Comparison of ENCODE assay signal across 6 cellular contexts in genomic region chr5:96945144-96945543, GRCh38. TPM values are rescaled to one million over a fixed set of nuclear protein-coding genes. Genes with fewer than 3 reads are reported as not detected.
DNase-seq lines count a peak whose midpoint lies in the region; ATAC-seq and TF ChIP-seq lines count a peak whose summit lies in the region.
"Not testable (repeated sequence)": the region's sequence is repeated elsewhere in the genome, so short reads cannot be mapped to it uniquely, and the experiment has no call there.

No MANE protein-coding gene starts in this region.

- not testable (repeated sequence) for H3K27me3 Mint-ChIP-seq in CD4-positive, CD25-positive, alpha-beta regulatory T cell; WTC11 (ENCODE audit: low read depth); activated naive CD4-positive, alpha-beta T cell treated with anti-CD3 and anti-CD28 coated beads, Interleukin-2, amount 50 U/mL, for 24 hours; central memory CD8-positive, alpha-beta T cell; naive thymus-derived CD4-positive, alpha-beta T cell

- H3K9me3 ChIP-seq in CD4-positive, CD25-positive, alpha-beta regulatory T cell (ENCODE audit: control insufficient read depth in 2 of 2, low read length in 2 of 2); HEK293 (ENCODE audit: control insufficient read depth, insufficient read depth, low read depth, low read length); naive thymus-derived CD4-positive, alpha-beta T cell (ENCODE audit: control insufficient read depth in 2 of 3, low read length in 3 of 3): not testable (repeated sequence)

- CTCF ChIA-PET in HEK293 (lab: Yijun Ruan, JAX) (interaction anchor here (0.7 kb wide), 1 partner anchor 16 kb away, joined by 3 read pairs; no protein-coding TSS in a partner anchor), WTC11 (lab: Charles Lee) (interaction anchor here (0.6 to 0.7 kb wide), 2 partner anchors 13 to 79 kb away, joined by 3 to 4 read pairs; no protein-coding TSS in a partner anchor)
- CTCF ChIA-PET in naive thymus-derived CD4-positive, alpha-beta T cell (lab: Charles Lee): not testable (repeated sequence)

- H3K4me1 ChIP-seq in CD4-positive, CD25-positive, alpha-beta regulatory T cell (ENCODE audit: control insufficient read depth, insufficient read depth, low read length, poor library complexity, severe bottlenecking): peaks cover 64% of the 10 kb centered on the region
- not testable (repeated sequence) for H3K4me1 ChIP-seq in HEK293 (ENCODE audit: control insufficient read depth, insufficient read depth, low read length)
- H3K4me1 ChIP-seq in naive thymus-derived CD4-positive, alpha-beta T cell (ENCODE audit: control insufficient read depth in 2 of 2, insufficient read depth in 2 of 2, low read length in 2 of 2): peaks cover 21 to 51% of the 10 kb centered on the region in 2 donors

- H3K27ac Mint-ChIP-seq in CD4-positive, CD25-positive, alpha-beta regulatory T cell: peak overlapping the region in 2 of 3 donors; percentile 67 to 72
- H3K27ac Mint-ChIP-seq in WTC11: not testable (repeated sequence)
- H3K27ac Mint-ChIP-seq in activated naive CD4-positive, alpha-beta T cell treated with anti-CD3 and anti-CD28 coated beads, Interleukin-2, amount 50 U/mL, for 24 hours: peak overlapping the region; percentile 46
- H3K27ac Mint-ChIP-seq in central memory CD8-positive, alpha-beta T cell (ENCODE audit: low read depth): peak overlapping the region; percentile 71
- H3K27ac Mint-ChIP-seq in naive thymus-derived CD4-positive, alpha-beta T cell: peak overlapping the region in 6 of 9 donors; percentile 14 to 91 (median 70)

- H3K4me3 Mint-ChIP-seq in CD4-positive, CD25-positive, alpha-beta regulatory T cell: peak overlapping the region in 2 of 4 donors; percentile 9 to 59
- not testable (repeated sequence) for H3K4me3 Mint-ChIP-seq in WTC11; central memory CD8-positive, alpha-beta T cell
- H3K4me3 Mint-ChIP-seq in activated naive CD4-positive, alpha-beta T cell treated with anti-CD3 and anti-CD28 coated beads, Interleukin-2, amount 50 U/mL, for 24 hours: peak overlapping the region; percentile 39
- H3K4me3 Mint-ChIP-seq in naive thymus-derived CD4-positive, alpha-beta T cell: peak overlapping the region in 4 of 10 donors; percentile 26 to 54 (median 42)

- H3K4me1 Mint-ChIP-seq in CD4-positive, CD25-positive, alpha-beta regulatory T cell: peaks cover 49 to 86% (median 72%) of the 10 kb centered on the region in 4 donors
- H3K4me1 Mint-ChIP-seq in WTC11: peaks cover 12% of the 10 kb centered on the region
- H3K4me1 Mint-ChIP-seq in activated naive CD4-positive, alpha-beta T cell treated with anti-CD3 and anti-CD28 coated beads, Interleukin-2, amount 50 U/mL, for 24 hours: peaks cover 91% of the 10 kb centered on the region
- peaks cover 77% of the 10 kb centered on the region for H3K4me1 Mint-ChIP-seq in central memory CD8-positive, alpha-beta T cell
- H3K4me1 Mint-ChIP-seq in naive thymus-derived CD4-positive, alpha-beta T cell: peaks cover 55 to 97% (median 89%) of the 10 kb centered on the region in 7 donors

- not testable (repeated sequence) for H3K36me3 ChIP-seq in CD4-positive, CD25-positive, alpha-beta regulatory T cell (ENCODE audit: control insufficient read depth, insufficient read depth, low read length); HEK293 (ENCODE audit: control insufficient read depth in 2 of 2, insufficient read depth in 1 of 2, low read length in 2 of 2); naive thymus-derived CD4-positive, alpha-beta T cell (ENCODE audit: control insufficient read depth in 2 of 3, insufficient read depth in 3 of 3, low read length in 3 of 3)

- H3K27ac ChIP-seq in CD4-positive, CD25-positive, alpha-beta regulatory T cell (ENCODE audit: insufficient read depth, low read length, poor library complexity, severe bottlenecking); HEK293 (ENCODE audit: extremely low read depth, low read depth, low read length); naive thymus-derived CD4-positive, alpha-beta T cell (ENCODE audit: low read depth, low read length): not testable (repeated sequence)

- not testable (repeated sequence) for ATAC-seq in CD4-positive, CD25-positive, alpha-beta regulatory T cell (ENCODE audit: low read depth in 2 of 2); WTC11; central memory CD8-positive, alpha-beta T cell (replicated peaks; ENCODE audit: extremely low read depth, poor library complexity, severe bottlenecking); naive thymus-derived CD4-positive, alpha-beta T cell

- DNase-seq in CD4-positive, CD25-positive, alpha-beta regulatory T cell; WTC11 (ENCODE audit: low spot score); central memory CD8-positive, alpha-beta T cell (ENCODE audit: low spot score in 2 of 2); naive thymus-derived CD4-positive, alpha-beta T cell: not testable (repeated sequence)

- H3K27me3 ChIP-seq in CD4-positive, CD25-positive, alpha-beta regulatory T cell (ENCODE audit: control insufficient read depth, insufficient read depth, low read length); naive thymus-derived CD4-positive, alpha-beta T cell (ENCODE audit: control insufficient read depth in 2 of 2, insufficient read depth in 2 of 2, low read length in 2 of 2): not testable (repeated sequence)

- peaks cover 14% of the 10 kb centered on the region for H3K36me3 Mint-ChIP-seq in CD4-positive, CD25-positive, alpha-beta regulatory T cell
- peaks cover 12% of the 10 kb centered on the region for H3K36me3 Mint-ChIP-seq in WTC11
- not testable (repeated sequence) for H3K36me3 Mint-ChIP-seq in activated naive CD4-positive, alpha-beta T cell treated with anti-CD3 and anti-CD28 coated beads, Interleukin-2, amount 50 U/mL, for 24 hours; central memory CD8-positive, alpha-beta T cell (ENCODE audit: insufficient read depth)
- peaks cover 5 to 30% (median 19%) of the 10 kb centered on the region in 5 donors for H3K36me3 Mint-ChIP-seq in naive thymus-derived CD4-positive, alpha-beta T cell

- POLR2A ChIA-PET in HEK293 (lab: Yijun Ruan, JAX): interaction anchor here (0.7 kb wide), 1 partner anchor 18 kb away, joined by 6 read pairs; no protein-coding TSS in a partner anchor
- POLR2A ChIA-PET in WTC11 (lab: Charles Lee): interaction anchor here (0.6 kb wide), 1 partner anchor 61 kb away, joined by 3 read pairs; no protein-coding TSS in a partner anchor
- POLR2A ChIA-PET in naive thymus-derived CD4-positive, alpha-beta T cell (lab: Charles Lee): interaction anchor here (1.4 kb wide), 1 partner anchor 76 kb away, joined by 6 read pairs; no protein-coding TSS in a partner anchor

- not testable (repeated sequence) for TF ChIP-seq CTCF in HEK293 (tag by site-specific recombination; IDR thresholded peaks at IDR 0.05); WTC11 (IDR thresholded peaks at IDR 0.05)

- not testable (repeated sequence) for H3K9me3 Mint-ChIP-seq in CD4-positive, CD25-positive, alpha-beta regulatory T cell; activated naive CD4-positive, alpha-beta T cell treated with anti-CD3 and anti-CD28 coated beads, Interleukin-2, amount 50 U/mL, for 24 hours; central memory CD8-positive, alpha-beta T cell; naive thymus-derived CD4-positive, alpha-beta T cell
- peaks cover 13% of the 10 kb centered on the region for H3K9me3 Mint-ChIP-seq in WTC11

- intact Hi-C loops in naive thymus-derived CD4-positive, alpha-beta T cell (cut with micrococcal nuclease): not testable (repeated sequence)

- not testable (repeated sequence) for H3K4me3 ChIP-seq in CD4-positive, CD25-positive, alpha-beta regulatory T cell (ENCODE audit: low read depth, low read length); HEK293 (ENCODE audit: low read depth, low read length); naive thymus-derived CD4-positive, alpha-beta T cell (ENCODE audit: low read length)

TF ChIP-seq in HEK293, 187 proteins besides CTCF, POLR2A, EP300 and RAD21:
- peak; percentile 77 for TF ChIP-seq ZNF121 (tag by site-specific recombination; IDR thresholded peaks at IDR 0.05)

TF ChIP-seq in WTC11, 78 proteins besides CTCF, POLR2A, EP300 and RAD21:
- 0 out of 2 replicates have a peak, but pooled peaks have one; percentile 21 for TF ChIP-seq ZNF121 (CRISPR knock-in tag; IDR thresholded peaks at IDR 0.05)
TF ChIP-seq in WTC11: peak in this region for 1; not testable (repeated sequence) for 77.

RNA-seq across cellular contexts. Expression of gene LNPEP, which starts 9.3 kb away (rescaled TPM):
- total RNA-seq in CD4-positive, CD25-positive, alpha-beta regulatory T cell: 95.7 TPM
- polyA plus RNA-seq in CD4-positive, CD25-positive, alpha-beta regulatory T cell: 10 to 100 TPM; 39.6 to 45.4 (median 42.6) TPM
- 4.7 to 6.4 TPM (median 5.2 TPM) in 3 replicates for total RNA-seq in WTC11 (2021)
- 100 to 1,000 TPM in 1 of 5 experiments, 10 to 100 TPM in 4; 82.4 to 109 (median 88.8) TPM for total RNA-seq in naive thymus-derived CD4-positive, alpha-beta T cell
- 10 to 100 TPM; 53.2 to 54.5 TPM for polyA plus RNA-seq in naive thymus-derived CD4-positive, alpha-beta T cell

Comparison
In these comparisons a context has a peak if more than half of its experiments do, and no peak if none do; other contexts are left out.
1. RNA of gene LNPEP, which starts 9.3 kb away (total RNA-seq): 95.7 TPM in CD4-positive, CD25-positive, alpha-beta regulatory T cell (single experiment) and 82.4 to 109 TPM in naive thymus-derived CD4-positive, alpha-beta T cell; 4.7 to 6.4 TPM in WTC11; every median in the first group is over 10 times any median in the second.